ENCODE assay signal across 21 cellular contexts in genomic region chr2:1484131-1484884, GRCh38.
DNase-seq lines count a peak whose midpoint lies in the region; ATAC-seq and TF ChIP-seq lines count a peak whose summit lies in the region.
"Had no signal": no experiment of that assay in that cellular context is flagged by ENCODE, and none has a peak within 500 bp of the region (broad histone marks: within the 10 kb centered on the region; RNA-seq: fewer than 3 reads in every experiment).

No MANE protein-coding gene starts in this region.

- H3K4me3 Mint-ChIP-seq in CD4-positive, alpha-beta T cell: no peak overlapping the region
- H3K4me3 Mint-ChIP-seq: CD8-positive, alpha-beta T cell had no signal

- H3K4me3 ChIP-seq in heart right ventricle (no peak overlapping the region), coronary artery (no peak overlapping the region), neural cell (ENCODE audit: low read length) (peak overlapping the region; percentile 23), upper lobe of right lung (no peak overlapping the region)
- H3K4me3 ChIP-seq: SJSA1 had no signal

- H2AFZ ChIP-seq in neural cell (ENCODE audit: low read depth, low read length): no peak overlapping the region

- TF ChIP-seq CTCF in heart right ventricle (IDR thresholded peaks at IDR 0.05) (no peak), coronary artery (IDR thresholded peaks at IDR 0.05) (no peak), neural cell (IDR thresholded peaks at IDR 0.05; ENCODE audit: poor library complexity, severe bottlenecking) (no peak), upper lobe of right lung (IDR thresholded peaks at IDR 0.05) (no peak)
- no peak for TF ChIP-seq CTCF in CD4-positive, alpha-beta T cell (IDR thresholded peaks at IDR 0.05)

- POLR2A ChIA-PET in CD4-positive, alpha-beta T cell (lab: Charles Lee): no interaction called here

- no peaks in the 10 kb centered on the region for H3K4me1 Mint-ChIP-seq in CD4-positive, alpha-beta T cell (ENCODE audit: low read depth)

- H3F3A ChIP-seq in neural cell (ENCODE audit: insufficient read depth, low read length, poor library complexity, severe bottlenecking): no peaks in the 10 kb centered on the region

- WGBS in heart right ventricle, 2 donors: 91 to 94% methylated on average over 22 of the region's 22 CpGs

- ATAC-seq in Right ventricle myocardium superior (ENCODE audit: poor library complexity): no peak
- no peak for ATAC-seq in heart right ventricle
- no peak for ATAC-seq in upper lobe of right lung
- no peak for ATAC-seq in HG02884 (IDR thresholded peaks at IDR 0.05; ENCODE audit: unreplicated experiment)
- no peak for ATAC-seq in CD4-positive, alpha-beta T cell (ENCODE audit: poor library complexity)
- ATAC-seq: CD8-positive, alpha-beta T cell; HCT116; PC-3 had no signal

- H3K9me2 ChIP-seq in neural cell (ENCODE audit: insufficient read depth, low read length): no peaks in the 10 kb centered on the region

- DNase-seq in Right ventricle myocardium superior (peak; percentile 22), heart right ventricle (no peak), coronary artery (ENCODE audit: low spot score) (peak; percentile 58), upper lobe of right lung (peak; percentile 51)
- DNase-seq in CD4-positive, alpha-beta T cell: no peak
- DNase-seq: C1 segment of cervical spinal cord; CD8-positive, alpha-beta T cell; NCI-H1048; NCI-H1417; NCI-H1694; NCI-H2029 treated with DMSO at 0.1 percent for 48 hours; NCI-H446 treated with DMSO at 0.1 percent for 48 hours; NCI-H526; NCI-H82; NK-92 treated with Interleukin-12 subunit alpha and Interleukin-12 subunit beta, amount 100 ng/mL, for 24 hours; PC-3 had no signal

- no peak for TF ChIP-seq RAD21 in neural cell (conservative IDR thresholded peaks at IDR 0.05)

- H3K36me3 ChIP-seq in heart right ventricle (peaks cover 0 to 8% (median 0%) of the 10 kb centered on the region in 9 donors), neural cell (ENCODE audit: insufficient read depth, low read length) (no peaks in the 10 kb centered on the region), upper lobe of right lung (no peaks in the 10 kb centered on the region)
- H3K36me3 ChIP-seq: SJSA1 had no signal

- H3K4me1 ChIP-seq in heart right ventricle: no peaks in the 10 kb centered on the region
- H3K4me1 ChIP-seq in upper lobe of right lung: no peaks in the 10 kb centered on the region
- H3K4me1 ChIP-seq: Caco-2, SJSA1 had no signal

- H3K27me3 Mint-ChIP-seq in CD4-positive, alpha-beta T cell: no peaks in the 10 kb centered on the region

- no peaks in the 10 kb centered on the region for H3K9me3 ChIP-seq in heart right ventricle
- no peaks in the 10 kb centered on the region for H3K9me3 ChIP-seq in neural cell (ENCODE audit: low read length)
- H3K9me3 ChIP-seq in upper lobe of right lung: no peaks in the 10 kb centered on the region
- no peaks in the 10 kb centered on the region for H3K9me3 ChIP-seq in CD4-positive, alpha-beta T cell (ENCODE audit: control insufficient read depth, low read length)
- H3K9me3 ChIP-seq: Caco-2, SJSA1 had no signal

- H3K27ac ChIP-seq in heart right ventricle (no peak overlapping the region), coronary artery (no peak overlapping the region), neural cell (ENCODE audit: low read length) (peak overlapping the region; percentile 72), upper lobe of right lung (no peak overlapping the region)
- no peak overlapping the region for H3K27ac ChIP-seq in CD4-positive, alpha-beta T cell (ENCODE audit: low read depth, low read length)
- H3K27ac ChIP-seq: SJSA1 had no signal

- H3K36me3 Mint-ChIP-seq in CD4-positive, alpha-beta T cell (ENCODE audit: low read depth): no peaks in the 10 kb centered on the region
- H3K36me3 Mint-ChIP-seq: CD8-positive, alpha-beta T cell had no signal

- intact Hi-C loops in Right ventricle myocardium superior (cut with DNase I): no loop called here
- intact Hi-C loops in heart right ventricle (cut with DNase I): no loop called here
- intact Hi-C loops in upper lobe of right lung (cut with DNase I): no loop called here
- intact Hi-C loops in CD4-positive, alpha-beta T cell (cut with DNase I, micrococcal nuclease): no loop called here

- H3K9ac ChIP-seq in neural cell (ENCODE audit: low read length): peak overlapping the region; percentile 31

- H3K4me2 ChIP-seq in neural cell (ENCODE audit: low read length): no peak overlapping the region

- H3K27ac Mint-ChIP-seq in CD4-positive, alpha-beta T cell: no peak overlapping the region
- H3K27ac Mint-ChIP-seq: CD8-positive, alpha-beta T cell had no signal

- H4K20me1 ChIP-seq in neural cell (ENCODE audit: insufficient read depth): no peaks in the 10 kb centered on the region

- no peaks in the 10 kb centered on the region for H3K79me2 ChIP-seq in neural cell (replicated peaks; ENCODE audit: insufficient read depth, low read length)

- TF ChIP-seq EP300 in neural cell (conservative IDR thresholded peaks at IDR 0.05; ENCODE audit: poor library complexity, severe bottlenecking): no peak

- H3K9me3 Mint-ChIP-seq in CD4-positive, alpha-beta T cell: no peaks in the 10 kb centered on the region
- H3K9me3 Mint-ChIP-seq: CD8-positive, alpha-beta T cell had no signal

- H3K27me3 ChIP-seq in heart right ventricle (peaks cover 0 to 4% (median 0%) of the 10 kb centered on the region in 7 donors), neural cell (ENCODE audit: insufficient read depth, low read depth, low read length) (no peaks in the 10 kb centered on the region), upper lobe of right lung (no peaks in the 10 kb centered on the region)
- H3K27me3 ChIP-seq in CD4-positive, alpha-beta T cell (ENCODE audit: control insufficient read depth, insufficient read depth, low read length): no peaks in the 10 kb centered on the region
- H3K27me3 ChIP-seq: SJSA1 had no signal

- CTCF ChIA-PET in CD4-positive, alpha-beta T cell (lab: Charles Lee): no interaction called here

TF ChIP-seq in neural cell, 6 proteins besides CTCF, POLR2A, EP300 and RAD21:
- TF ChIP-seq EZH2 (IDR thresholded peaks at IDR 0.05; ENCODE audit: borderline replicate concordance, insufficient read depth, low read length, poor library complexity, severe bottlenecking): no peak
- no peak for TF ChIP-seq POLR2AphosphoS5 (IDR thresholded peaks at IDR 0.05)
- no peak for TF ChIP-seq SMC3 (conservative IDR thresholded peaks at IDR 0.05; ENCODE audit: poor library complexity)
- no peak for TF ChIP-seq REST (IDR thresholded peaks at IDR 0.05; ENCODE audit: borderline replicate concordance)
- no peak for TF ChIP-seq TAF1 (IDR thresholded peaks at IDR 0.05; ENCODE audit: low read depth)
- no peak for TF ChIP-seq MXI1 (conservative IDR thresholded peaks at IDR 0.05; ENCODE audit: poor library complexity, severe bottlenecking)

Comparison
In these comparisons a context has a peak if more than half of its experiments do, and no peak if none do; other contexts are left out.
1. DNase-seq: peak in Right ventricle myocardium superior (single experiment), coronary artery (single experiment) and upper lobe of right lung (single experiment); none in heart right ventricle (0 of 2) and CD4-positive, alpha-beta T cell (0 of 10).